8 cellular contexts compared by ENCODE assay signal in the genomic region with DNA sequence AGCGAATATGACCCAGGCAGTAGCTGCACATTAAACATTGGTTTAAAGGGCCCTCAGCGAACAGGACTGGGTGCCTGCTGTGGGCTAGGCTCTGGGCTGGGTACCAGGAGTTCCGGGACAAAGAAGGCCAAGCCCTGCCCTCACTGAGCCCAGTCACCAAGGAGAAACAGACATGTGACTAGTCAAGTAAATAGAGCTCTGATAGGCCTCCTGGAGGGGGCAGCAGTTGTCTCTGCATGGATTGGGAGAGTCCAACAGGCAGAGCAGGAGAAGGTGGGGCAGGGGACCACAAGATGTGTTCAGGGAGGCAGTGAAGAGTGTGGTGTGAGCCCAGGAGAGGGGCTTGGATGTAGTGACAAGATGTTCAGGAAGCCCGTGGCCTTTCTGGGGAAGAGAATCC. TPM values are rescaled to one million over a fixed set of nuclear protein-coding genes. Genes with fewer than 3 reads are reported as not detected.
DNase-seq lines count a peak whose midpoint lies in the region; ATAC-seq lines count a peak whose summit lies in the region.

No MANE protein-coding gene starts in this region.

- H3K27me3 ChIP-seq in endocrine pancreas (ENCODE audit: control insufficient read depth, insufficient read depth, low read length): no peaks in the 10 kb centered on the region

- no peak overlapping the region for H3K9ac ChIP-seq in endocrine pancreas (ENCODE audit: control insufficient read depth, insufficient read depth, low read length)

- H3K4me1 ChIP-seq in endocrine pancreas (ENCODE audit: control insufficient read depth, insufficient read depth, low read length): peaks cover 6% of the 10 kb centered on the region

- no peaks in the 10 kb centered on the region for H3K36me3 ChIP-seq in endocrine pancreas (ENCODE audit: control insufficient read depth, insufficient read depth, low read length)

- peak overlapping the region; percentile 80 for H3K4me3 ChIP-seq in endocrine pancreas (ENCODE audit: control insufficient read depth, insufficient read depth, low read length)

- H3K9me3 ChIP-seq in endocrine pancreas (ENCODE audit: control insufficient read depth, low read length): no peaks in the 10 kb centered on the region

- peak; percentile 8 for DNase-seq in NCI-H510A (lab: John Stamatoyannopoulos, UW)
- DNase-seq in NCI-H510A treated with DMSO at 0.1 percent for 48 hours (lab: John Stamatoyannopoulos, UW): no peak
- peak; percentile 21 for DNase-seq in NCI-H460 (ENCODE audit: extremely low read depth, low read depth)
- DNase-seq in pulmonary artery endothelial cell (ENCODE audit: low read depth, low spot score): peak; percentile 26
- DNase-seq in NK-92 treated with Interleukin-12 subunit alpha and Interleukin-12 subunit beta, amount 100 ng/mL, for 24 hours (lab: John Stamatoyannopoulos, UW): no peak

- no peak for ATAC-seq in GM21717 (IDR thresholded peaks at IDR 0.05; ENCODE audit: unreplicated experiment)
- ATAC-seq in HG02763 (IDR thresholded peaks at IDR 0.05; ENCODE audit: unreplicated experiment): no peak

RNA-seq across cellular contexts. Expression of a gene that starts 3.1 kb away (rescaled TPM):
- total RNA-seq in NCI-H460 (2014; rRNA removed; shearing (Covaris generic)): 85.3 and 97.3 TPM in 2 replicates
- polyA plus RNA-seq in NCI-H460 (2014; cell fraction: nucleus; rRNA removed): 111 and 116 TPM in 2 replicates
- 53.3 and 69.3 TPM in 2 replicates for total RNA-seq in pulmonary artery endothelial cell

RNA-seq across cellular contexts. Expression of a gene that starts 42.3 kb away (rescaled TPM):
- total RNA-seq in NCI-H460 (2014; rRNA removed; shearing (Covaris generic)): not detected in 2 replicates
- polyA plus RNA-seq in NCI-H460 (2014; cell fraction: nucleus; rRNA removed): not detected in 2 replicates
- total RNA-seq in pulmonary artery endothelial cell: 0.32 TPM in 1 of 2 replicates, not detected in the other

RNA-seq across cellular contexts. Expression of a gene that starts 42.4 kb away (rescaled TPM):
- total RNA-seq in NCI-H460 (2014; rRNA removed; shearing (Covaris generic)): not detected in 2 replicates
- polyA plus RNA-seq in NCI-H460 (2014; cell fraction: nucleus; rRNA removed): not detected in 2 replicates
- not detected in 2 replicates for total RNA-seq in pulmonary artery endothelial cell

Comparison
In these comparisons a context has a peak if more than half of its experiments do, and no peak if none do; other contexts are left out.
1. DNase-seq: peak in NCI-H510A (single experiment), NCI-H460 (single experiment) and pulmonary artery endothelial cell (single experiment); none in NCI-H510A treated with DMSO at 0.1 percent for 48 hours (single experiment) and NK-92 treated with Interleukin-12 subunit alpha and Interleukin-12 subunit beta, amount 100 ng/mL, for 24 hours (single experiment).